In the genomic region with DNA sequence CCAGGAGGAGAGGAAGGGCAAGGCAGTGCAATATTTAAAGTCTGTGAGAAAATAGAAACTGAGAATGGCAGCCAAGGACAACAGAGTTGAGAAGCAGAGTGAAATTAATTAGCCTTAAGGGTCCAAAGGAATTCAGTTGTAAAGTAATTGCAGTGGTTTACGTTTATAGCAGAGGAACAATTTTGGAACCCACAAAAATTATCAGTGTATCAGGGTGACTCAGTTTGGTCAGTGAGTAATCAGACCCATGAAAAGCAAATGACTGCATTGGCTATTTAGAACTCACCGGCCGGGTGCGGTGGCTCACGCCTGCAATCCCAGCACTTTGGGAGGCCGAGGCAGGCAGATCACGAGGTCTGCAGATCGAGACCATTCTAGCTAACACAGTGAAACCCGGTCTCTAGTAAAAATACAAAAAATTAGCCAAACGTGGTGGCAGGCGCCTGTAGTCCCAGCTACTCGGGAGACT, we compare ENCODE assay signal across 1 cellular context.
TF ChIP-seq lines count a peak whose summit lies in the region.

No MANE protein-coding gene starts in this region.

TF ChIP-seq in GM12878, 131 proteins besides CTCF, POLR2A, EP300 and RAD21 (continued from another document and continues in another):
- TF ChIP-seq BMI1 (IDR thresholded peaks at IDR 0.05; ENCODE audit: borderline replicate concordance) (no peak; the same call in 1 of the 2 replicates), ZNF384 (IDR thresholded peaks at IDR 0.05; ENCODE audit: borderline replicate concordance, low read depth, low read length) (no peak), MEF2A (IDR thresholded peaks at IDR 0.05; ENCODE audit: insufficient read depth, low read depth, low read length) (no peak), GABPA (IDR thresholded peaks at IDR 0.05; ENCODE audit: low read depth) (no peak), BRCA1 (IDR thresholded peaks at IDR 0.05; ENCODE audit: low read depth, low read length) (no peak), PML (IDR thresholded peaks at IDR 0.05; ENCODE audit: low read length) (no peak), NRF1 (conservative IDR thresholded peaks at IDR 0.05; ENCODE audit: low read depth, low read length) (no peak), FOXM1 (IDR thresholded peaks at IDR 0.05; ENCODE audit: low read depth, low read length) (no peak), HDAC2 (IDR thresholded peaks at IDR 0.05) (no peak), SMARCA5 (IDR thresholded peaks at IDR 0.05) (no peak), CBFB (IDR thresholded peaks at IDR 0.05; ENCODE audit: low read depth) (no peak), SUZ12 (IDR thresholded peaks at IDR 0.05; ENCODE audit: unreplicated experiment) (no peak), EED (IDR thresholded peaks at IDR 0.05; ENCODE audit: low read depth) (no peak), ZZZ3 (IDR thresholded peaks at IDR 0.05; ENCODE audit: control insufficient read depth, insufficient read length, low read depth) (no peak), KDM1A (IDR thresholded peaks at IDR 0.05; ENCODE audit: borderline replicate concordance) (no peak), EGR1 (IDR thresholded peaks at IDR 0.05; ENCODE audit: borderline replicate concordance in 1 of 2, low read depth in 2 of 2, low read length in 2 of 2) (no peak), KAT2A (conservative IDR thresholded peaks at IDR 0.05; ENCODE audit: control insufficient read depth, low read depth, low read length) (no peak), JUND (IDR thresholded peaks at IDR 0.05; ENCODE audit: low read depth, low read length) (no peak), SMC3 (IDR thresholded peaks at IDR 0.05; ENCODE audit: borderline replicate concordance, low read length) (no peak), TARDBP (IDR thresholded peaks at IDR 0.05; ENCODE audit: borderline replicate concordance) (no peak)
- TF ChIP-seq, protein P1, sequence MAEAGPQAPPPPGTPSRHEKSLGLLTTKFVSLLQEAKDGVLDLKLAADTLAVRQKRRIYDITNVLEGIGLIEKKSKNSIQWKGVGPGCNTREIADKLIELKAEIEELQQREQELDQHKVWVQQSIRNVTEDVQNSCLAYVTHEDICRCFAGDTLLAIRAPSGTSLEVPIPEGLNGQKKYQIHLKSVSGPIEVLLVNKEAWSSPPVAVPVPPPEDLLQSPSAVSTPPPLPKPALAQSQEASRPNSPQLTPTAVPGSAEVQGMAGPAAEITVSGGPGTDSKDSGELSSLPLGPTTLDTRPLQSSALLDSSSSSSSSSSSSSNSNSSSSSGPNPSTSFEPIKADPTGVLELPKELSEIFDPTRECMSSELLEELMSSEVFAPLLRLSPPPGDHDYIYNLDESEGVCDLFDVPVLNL (IDR thresholded peaks at IDR 0.05; ENCODE audit: low read depth, low read length) = no peak
- TF ChIP-seq, protein P2, sequence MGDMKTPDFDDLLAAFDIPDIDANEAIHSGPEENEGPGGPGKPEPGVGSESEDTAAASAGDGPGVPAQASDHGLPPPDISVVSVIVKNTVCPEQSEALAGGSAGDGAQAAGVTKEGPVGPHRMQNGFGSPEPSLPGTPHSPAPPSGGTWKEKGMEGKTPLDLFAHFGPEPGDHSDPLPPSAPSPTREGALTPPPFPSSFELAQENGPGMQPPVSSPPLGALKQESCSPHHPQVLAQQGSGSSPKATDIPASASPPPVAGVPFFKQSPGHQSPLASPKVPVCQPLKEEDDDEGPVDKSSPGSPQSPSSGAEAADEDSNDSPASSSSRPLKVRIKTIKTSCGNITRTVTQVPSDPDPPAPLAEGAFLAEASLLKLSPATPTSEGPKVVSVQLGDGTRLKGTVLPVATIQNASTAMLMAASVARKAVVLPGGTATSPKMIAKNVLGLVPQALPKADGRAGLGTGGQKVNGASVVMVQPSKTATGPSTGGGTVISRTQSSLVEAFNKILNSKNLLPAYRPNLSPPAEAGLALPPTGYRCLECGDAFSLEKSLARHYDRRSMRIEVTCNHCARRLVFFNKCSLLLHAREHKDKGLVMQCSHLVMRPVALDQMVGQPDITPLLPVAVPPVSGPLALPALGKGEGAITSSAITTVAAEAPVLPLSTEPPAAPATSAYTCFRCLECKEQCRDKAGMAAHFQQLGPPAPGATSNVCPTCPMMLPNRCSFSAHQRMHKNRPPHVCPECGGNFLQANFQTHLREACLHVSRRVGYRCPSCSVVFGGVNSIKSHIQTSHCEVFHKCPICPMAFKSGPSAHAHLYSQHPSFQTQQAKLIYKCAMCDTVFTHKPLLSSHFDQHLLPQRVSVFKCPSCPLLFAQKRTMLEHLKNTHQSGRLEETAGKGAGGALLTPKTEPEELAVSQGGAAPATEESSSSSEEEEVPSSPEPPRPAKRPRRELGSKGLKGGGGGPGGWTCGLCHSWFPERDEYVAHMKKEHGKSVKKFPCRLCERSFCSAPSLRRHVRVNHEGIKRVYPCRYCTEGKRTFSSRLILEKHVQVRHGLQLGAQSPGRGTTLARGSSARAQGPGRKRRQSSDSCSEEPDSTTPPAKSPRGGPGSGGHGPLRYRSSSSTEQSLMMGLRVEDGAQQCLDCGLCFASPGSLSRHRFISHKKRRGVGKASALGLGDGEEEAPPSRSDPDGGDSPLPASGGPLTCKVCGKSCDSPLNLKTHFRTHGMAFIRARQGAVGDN (IDR thresholded peaks at IDR 0.05) = 0 out of 2 replicates have a peak, but pooled peaks have one; percentile 22
- TF ChIP-seq, protein P3, sequence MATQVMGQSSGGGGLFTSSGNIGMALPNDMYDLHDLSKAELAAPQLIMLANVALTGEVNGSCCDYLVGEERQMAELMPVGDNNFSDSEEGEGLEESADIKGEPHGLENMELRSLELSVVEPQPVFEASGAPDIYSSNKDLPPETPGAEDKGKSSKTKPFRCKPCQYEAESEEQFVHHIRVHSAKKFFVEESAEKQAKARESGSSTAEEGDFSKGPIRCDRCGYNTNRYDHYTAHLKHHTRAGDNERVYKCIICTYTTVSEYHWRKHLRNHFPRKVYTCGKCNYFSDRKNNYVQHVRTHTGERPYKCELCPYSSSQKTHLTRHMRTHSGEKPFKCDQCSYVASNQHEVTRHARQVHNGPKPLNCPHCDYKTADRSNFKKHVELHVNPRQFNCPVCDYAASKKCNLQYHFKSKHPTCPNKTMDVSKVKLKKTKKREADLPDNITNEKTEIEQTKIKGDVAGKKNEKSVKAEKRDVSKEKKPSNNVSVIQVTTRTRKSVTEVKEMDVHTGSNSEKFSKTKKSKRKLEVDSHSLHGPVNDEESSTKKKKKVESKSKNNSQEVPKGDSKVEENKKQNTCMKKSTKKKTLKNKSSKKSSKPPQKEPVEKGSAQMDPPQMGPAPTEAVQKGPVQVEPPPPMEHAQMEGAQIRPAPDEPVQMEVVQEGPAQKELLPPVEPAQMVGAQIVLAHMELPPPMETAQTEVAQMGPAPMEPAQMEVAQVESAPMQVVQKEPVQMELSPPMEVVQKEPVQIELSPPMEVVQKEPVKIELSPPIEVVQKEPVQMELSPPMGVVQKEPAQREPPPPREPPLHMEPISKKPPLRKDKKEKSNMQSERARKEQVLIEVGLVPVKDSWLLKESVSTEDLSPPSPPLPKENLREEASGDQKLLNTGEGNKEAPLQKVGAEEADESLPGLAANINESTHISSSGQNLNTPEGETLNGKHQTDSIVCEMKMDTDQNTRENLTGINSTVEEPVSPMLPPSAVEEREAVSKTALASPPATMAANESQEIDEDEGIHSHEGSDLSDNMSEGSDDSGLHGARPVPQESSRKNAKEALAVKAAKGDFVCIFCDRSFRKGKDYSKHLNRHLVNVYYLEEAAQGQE (IDR thresholded peaks at IDR 0.05; ENCODE audit: low read depth, low read length) = no peak
- TF ChIP-seq, protein P4, sequence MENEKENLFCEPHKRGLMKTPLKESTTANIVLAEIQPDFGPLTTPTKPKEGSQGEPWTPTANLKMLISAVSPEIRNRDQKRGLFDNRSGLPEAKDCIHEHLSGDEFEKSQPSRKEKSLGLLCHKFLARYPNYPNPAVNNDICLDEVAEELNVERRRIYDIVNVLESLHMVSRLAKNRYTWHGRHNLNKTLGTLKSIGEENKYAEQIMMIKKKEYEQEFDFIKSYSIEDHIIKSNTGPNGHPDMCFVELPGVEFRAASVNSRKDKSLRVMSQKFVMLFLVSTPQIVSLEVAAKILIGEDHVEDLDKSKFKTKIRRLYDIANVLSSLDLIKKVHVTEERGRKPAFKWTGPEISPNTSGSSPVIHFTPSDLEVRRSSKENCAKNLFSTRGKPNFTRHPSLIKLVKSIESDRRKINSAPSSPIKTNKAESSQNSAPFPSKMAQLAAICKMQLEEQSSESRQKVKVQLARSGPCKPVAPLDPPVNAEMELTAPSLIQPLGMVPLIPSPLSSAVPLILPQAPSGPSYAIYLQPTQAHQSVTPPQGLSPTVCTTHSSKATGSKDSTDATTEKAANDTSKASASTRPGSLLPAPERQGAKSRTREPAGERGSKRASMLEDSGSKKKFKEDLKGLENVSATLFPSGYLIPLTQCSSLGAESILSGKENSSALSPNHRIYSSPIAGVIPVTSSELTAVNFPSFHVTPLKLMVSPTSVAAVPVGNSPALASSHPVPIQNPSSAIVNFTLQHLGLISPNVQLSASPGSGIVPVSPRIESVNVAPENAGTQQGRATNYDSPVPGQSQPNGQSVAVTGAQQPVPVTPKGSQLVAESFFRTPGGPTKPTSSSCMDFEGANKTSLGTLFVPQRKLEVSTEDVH (IDR thresholded peaks at IDR 0.05; ENCODE audit: low read depth, partially characterized antibody) = no peak
- TF ChIP-seq, protein P5, sequence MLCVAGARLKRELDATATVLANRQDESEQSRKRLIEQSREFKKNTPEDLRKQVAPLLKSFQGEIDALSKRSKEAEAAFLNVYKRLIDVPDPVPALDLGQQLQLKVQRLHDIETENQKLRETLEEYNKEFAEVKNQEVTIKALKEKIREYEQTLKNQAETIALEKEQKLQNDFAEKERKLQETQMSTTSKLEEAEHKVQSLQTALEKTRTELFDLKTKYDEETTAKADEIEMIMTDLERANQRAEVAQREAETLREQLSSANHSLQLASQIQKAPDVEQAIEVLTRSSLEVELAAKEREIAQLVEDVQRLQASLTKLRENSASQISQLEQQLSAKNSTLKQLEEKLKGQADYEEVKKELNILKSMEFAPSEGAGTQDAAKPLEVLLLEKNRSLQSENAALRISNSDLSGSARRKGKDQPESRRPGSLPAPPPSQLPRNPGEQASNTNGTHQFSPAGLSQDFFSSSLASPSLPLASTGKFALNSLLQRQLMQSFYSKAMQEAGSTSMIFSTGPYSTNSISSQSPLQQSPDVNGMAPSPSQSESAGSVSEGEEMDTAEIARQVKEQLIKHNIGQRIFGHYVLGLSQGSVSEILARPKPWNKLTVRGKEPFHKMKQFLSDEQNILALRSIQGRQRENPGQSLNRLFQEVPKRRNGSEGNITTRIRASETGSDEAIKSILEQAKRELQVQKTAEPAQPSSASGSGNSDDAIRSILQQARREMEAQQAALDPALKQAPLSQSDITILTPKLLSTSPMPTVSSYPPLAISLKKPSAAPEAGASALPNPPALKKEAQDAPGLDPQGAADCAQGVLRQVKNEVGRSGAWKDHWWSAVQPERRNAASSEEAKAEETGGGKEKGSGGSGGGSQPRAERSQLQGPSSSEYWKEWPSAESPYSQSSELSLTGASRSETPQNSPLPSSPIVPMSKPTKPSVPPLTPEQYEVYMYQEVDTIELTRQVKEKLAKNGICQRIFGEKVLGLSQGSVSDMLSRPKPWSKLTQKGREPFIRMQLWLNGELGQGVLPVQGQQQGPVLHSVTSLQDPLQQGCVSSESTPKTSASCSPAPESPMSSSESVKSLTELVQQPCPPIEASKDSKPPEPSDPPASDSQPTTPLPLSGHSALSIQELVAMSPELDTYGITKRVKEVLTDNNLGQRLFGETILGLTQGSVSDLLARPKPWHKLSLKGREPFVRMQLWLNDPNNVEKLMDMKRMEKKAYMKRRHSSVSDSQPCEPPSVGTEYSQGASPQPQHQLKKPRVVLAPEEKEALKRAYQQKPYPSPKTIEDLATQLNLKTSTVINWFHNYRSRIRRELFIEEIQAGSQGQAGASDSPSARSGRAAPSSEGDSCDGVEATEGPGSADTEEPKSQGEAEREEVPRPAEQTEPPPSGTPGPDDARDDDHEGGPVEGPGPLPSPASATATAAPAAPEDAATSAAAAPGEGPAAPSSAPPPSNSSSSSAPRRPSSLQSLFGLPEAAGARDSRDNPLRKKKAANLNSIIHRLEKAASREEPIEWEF (IDR thresholded peaks at IDR 0.05; ENCODE audit: insufficient replicate concordance, low read depth, low read length) = no peak
- TF ChIP-seq, protein P6, sequence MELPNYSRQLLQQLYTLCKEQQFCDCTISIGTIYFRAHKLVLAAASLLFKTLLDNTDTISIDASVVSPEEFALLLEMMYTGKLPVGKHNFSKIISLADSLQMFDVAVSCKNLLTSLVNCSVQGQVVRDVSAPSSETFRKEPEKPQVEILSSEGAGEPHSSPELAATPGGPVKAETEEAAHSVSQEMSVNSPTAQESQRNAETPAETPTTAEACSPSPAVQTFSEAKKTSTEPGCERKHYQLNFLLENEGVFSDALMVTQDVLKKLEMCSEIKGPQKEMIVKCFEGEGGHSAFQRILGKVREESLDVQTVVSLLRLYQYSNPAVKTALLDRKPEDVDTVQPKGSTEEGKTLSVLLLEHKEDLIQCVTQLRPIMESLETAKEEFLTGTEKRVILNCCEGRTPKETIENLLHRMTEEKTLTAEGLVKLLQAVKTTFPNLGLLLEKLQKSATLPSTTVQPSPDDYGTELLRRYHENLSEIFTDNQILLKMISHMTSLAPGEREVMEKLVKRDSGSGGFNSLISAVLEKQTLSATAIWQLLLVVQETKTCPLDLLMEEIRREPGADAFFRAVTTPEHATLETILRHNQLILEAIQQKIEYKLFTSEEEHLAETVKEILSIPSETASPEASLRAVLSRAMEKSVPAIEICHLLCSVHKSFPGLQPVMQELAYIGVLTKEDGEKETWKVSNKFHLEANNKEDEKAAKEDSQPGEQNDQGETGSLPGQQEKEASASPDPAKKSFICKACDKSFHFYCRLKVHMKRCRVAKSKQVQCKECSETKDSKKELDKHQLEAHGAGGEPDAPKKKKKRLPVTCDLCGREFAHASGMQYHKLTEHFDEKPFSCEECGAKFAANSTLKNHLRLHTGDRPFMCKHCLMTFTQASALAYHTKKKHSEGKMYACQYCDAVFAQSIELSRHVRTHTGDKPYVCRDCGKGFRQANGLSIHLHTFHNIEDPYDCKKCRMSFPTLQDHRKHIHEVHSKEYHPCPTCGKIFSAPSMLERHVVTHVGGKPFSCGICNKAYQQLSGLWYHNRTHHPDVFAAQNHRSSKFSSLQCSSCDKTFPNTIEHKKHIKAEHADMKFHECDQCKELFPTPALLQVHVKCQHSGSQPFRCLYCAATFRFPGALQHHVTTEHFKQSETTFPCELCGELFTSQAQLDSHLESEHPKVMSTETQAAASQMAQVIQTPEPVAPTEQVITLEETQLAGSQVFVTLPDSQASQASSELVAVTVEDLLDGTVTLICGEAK (IDR thresholded peaks at IDR 0.05; ENCODE audit: borderline replicate concordance) = no peak
- TF ChIP-seq, protein P7, sequence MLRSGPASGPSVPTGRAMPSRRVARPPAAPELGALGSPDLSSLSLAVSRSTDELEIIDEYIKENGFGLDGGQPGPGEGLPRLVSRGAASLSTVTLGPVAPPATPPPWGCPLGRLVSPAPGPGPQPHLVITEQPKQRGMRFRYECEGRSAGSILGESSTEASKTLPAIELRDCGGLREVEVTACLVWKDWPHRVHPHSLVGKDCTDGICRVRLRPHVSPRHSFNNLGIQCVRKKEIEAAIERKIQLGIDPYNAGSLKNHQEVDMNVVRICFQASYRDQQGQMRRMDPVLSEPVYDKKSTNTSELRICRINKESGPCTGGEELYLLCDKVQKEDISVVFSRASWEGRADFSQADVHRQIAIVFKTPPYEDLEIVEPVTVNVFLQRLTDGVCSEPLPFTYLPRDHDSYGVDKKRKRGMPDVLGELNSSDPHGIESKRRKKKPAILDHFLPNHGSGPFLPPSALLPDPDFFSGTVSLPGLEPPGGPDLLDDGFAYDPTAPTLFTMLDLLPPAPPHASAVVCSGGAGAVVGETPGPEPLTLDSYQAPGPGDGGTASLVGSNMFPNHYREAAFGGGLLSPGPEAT (IDR thresholded peaks at IDR 0.05; ENCODE audit: low read depth) = peak; percentile 38; the same call in 1 of the 2 replicates
